1 cellular context compared by ENCODE assay signal in genomic region chr11:19537803-19538453, GRCh38.
TF ChIP-seq lines count a peak whose summit lies in the region.

No MANE protein-coding gene starts in this region.

TF ChIP-seq in GM12878, 131 proteins besides CTCF, POLR2A, EP300 and RAD21 (continued from another document):
- TF ChIP-seq ELK1 (IDR thresholded peaks at IDR 0.05; ENCODE audit: low read depth, low read length) (no peak), MEF2A (IDR thresholded peaks at IDR 0.05; ENCODE audit: insufficient read depth, low read depth, low read length) (no peak), BMI1 (IDR thresholded peaks at IDR 0.05; ENCODE audit: borderline replicate concordance) (no peak), USF2 (IDR thresholded peaks at IDR 0.05; ENCODE audit: borderline replicate concordance, low read depth, low read length) (no peak), STAT1 (conservative IDR thresholded peaks at IDR 0.05) (no peak), HDAC6 (IDR thresholded peaks at IDR 0.05; ENCODE audit: unreplicated experiment) (no peak), EZH2 (IDR thresholded peaks at IDR 0.05; ENCODE audit: borderline replicate concordance, control insufficient read depth, low read depth, low read length) (no peak), BCL11A (IDR thresholded peaks at IDR 0.05; ENCODE audit: low read depth, low read length) (no peak), SUPT20H (IDR thresholded peaks at IDR 0.05; ENCODE audit: borderline replicate concordance, control insufficient read depth, low read depth, low read length) (no peak)
